ENCODE assay signal across 10 cellular contexts in genomic region chr3:134357261-134357913, GRCh38. TPM values are rescaled to one million over a fixed set of nuclear protein-coding genes. Genes with fewer than 3 reads are reported as not detected.
DNase-seq lines count a peak whose midpoint lies in the region; ATAC-seq and TF ChIP-seq lines count a peak whose summit lies in the region.
"Had no signal": no experiment of that assay in that cellular context is flagged by ENCODE, and none has a peak within 500 bp of the region (broad histone marks: within the 10 kb centered on the region; RNA-seq: fewer than 3 reads in every experiment).

No MANE protein-coding gene starts in this region.

- POLR2A ChIA-PET in Caco-2 (lab: Charles Lee): interaction anchor here (0.6 to 1.5 kb wide), 5 partner anchors 8 to 116 kb away, joined by 3 to 5 read pairs (median 4); partner anchors contain the start of gene AMOTL2

- H3K27ac ChIP-seq in adipose tissue (ENCODE audit: low read depth, low read length) (peak overlapping the region; percentile 60), right atrium auricular region (peak overlapping the region; percentile 35 to 100), psoas muscle (peak overlapping the region; percentile 71)

- no peak for TF ChIP-seq CTCF in Caco-2 (IDR thresholded peaks at IDR 0.05; ENCODE audit: insufficient read depth in 1 of 2, low read depth in 1 of 2, low read length in 1 of 2, severe bottlenecking in 1 of 2, unreplicated experiment in 1 of 2)
- TF ChIP-seq CTCF in right atrium auricular region (IDR thresholded peaks at IDR 0.05): no peak
- TF ChIP-seq CTCF in psoas muscle (IDR thresholded peaks at IDR 0.05): no peak

- H3K27me3 ChIP-seq in Caco-2 (replicated peaks; ENCODE audit: control insufficient read depth, insufficient read depth, low read length) (no peaks in the 10 kb centered on the region), right atrium auricular region (no peaks in the 10 kb centered on the region), psoas muscle (ENCODE audit: insufficient read depth in 3 of 3, low read length in 2 of 3) (no peaks in the 10 kb centered on the region)

- ATAC-seq in psoas muscle (peak; percentile 27 to 44 (median 36)), HG03342 (IDR thresholded peaks at IDR 0.05; ENCODE audit: unreplicated experiment) (no peak), left lobe of liver (no peak)

- H3K36me3 Mint-ChIP-seq in Caco-2 (ENCODE audit: insufficient read depth, unreplicated experiment): peaks cover 100% of the 10 kb centered on the region
- H3K36me3 Mint-ChIP-seq: activated CD4-positive, alpha-beta memory T cell treated with anti-CD3 and anti-CD28 coated beads for 36 hours had no signal

- no peaks in the 10 kb centered on the region for H3K9me3 Mint-ChIP-seq in Caco-2 (ENCODE audit: unreplicated experiment)
- H3K9me3 Mint-ChIP-seq: activated CD4-positive, alpha-beta memory T cell treated with anti-CD3 and anti-CD28 coated beads for 36 hours had no signal

- H3K4me1 ChIP-seq in Caco-2 (peaks cover 98% of the 10 kb centered on the region), right atrium auricular region (peaks cover 3 to 98% of the 10 kb centered on the region in 2 donors), psoas muscle (peaks cover 94% of the 10 kb centered on the region)

- peaks cover 61% of the 10 kb centered on the region for H3K4me1 Mint-ChIP-seq in Caco-2 (ENCODE audit: low read depth, unreplicated experiment)

- H3K27ac Mint-ChIP-seq in Caco-2 (ENCODE audit: unreplicated experiment): peak overlapping the region; percentile 65
- H3K27ac Mint-ChIP-seq: activated CD4-positive, alpha-beta memory T cell treated with anti-CD3 and anti-CD28 coated beads for 36 hours had no signal

- no peaks in the 10 kb centered on the region for H3K9me3 ChIP-seq in Caco-2
- H3K9me3 ChIP-seq in right atrium auricular region: no peaks in the 10 kb centered on the region
- no peaks in the 10 kb centered on the region for H3K9me3 ChIP-seq in psoas muscle

- H3K4me3 ChIP-seq in Caco-2 (ENCODE audit: low read depth, low read length) (no peak overlapping the region), right atrium auricular region (no peak overlapping the region), psoas muscle (no peak overlapping the region)

- BruUV-seq in Caco-2 (replicated peaks; lab: Mats Ljungman, UMichigan): TSS peak; percentile 19

- CTCF ChIA-PET in Caco-2 (lab: Charles Lee): interaction anchor here (0.6 to 1.9 kb wide), 6 partner anchors 13 to 49 kb away, joined by 3 to 7 read pairs (median 3); partner anchors contain the start of gene AMOTL2

- H3K4me3 Mint-ChIP-seq in Caco-2 (ENCODE audit: unreplicated experiment): peak overlapping the region; percentile 60
- H3K4me3 Mint-ChIP-seq: activated CD4-positive, alpha-beta memory T cell treated with anti-CD3 and anti-CD28 coated beads for 36 hours had no signal

- 52 to 70% (median 62%) methylated on average over 9 to 10 of the region's 10 CpGs for WGBS in adipose tissue, 3 donors
- WGBS in psoas muscle, 3 donors: 46 to 69% (median 51%) methylated on average over 10 of the region's 10 CpGs

- peaks cover 24% of the 10 kb centered on the region for H3K36me3 ChIP-seq in Caco-2 (ENCODE audit: control insufficient read depth, insufficient read depth, low read length)
- peaks cover 78% of the 10 kb centered on the region for H3K36me3 ChIP-seq in right atrium auricular region
- H3K36me3 ChIP-seq in psoas muscle (ENCODE audit: insufficient read depth in 1 of 2, low read depth in 1 of 2): peaks cover 4 to 79% of the 10 kb centered on the region in 2 donors

- no peaks in the 10 kb centered on the region for H3K27me3 Mint-ChIP-seq in Caco-2 (ENCODE audit: insufficient read depth, unreplicated experiment)
- H3K27me3 Mint-ChIP-seq: activated CD4-positive, alpha-beta memory T cell treated with anti-CD3 and anti-CD28 coated beads for 36 hours had no signal

- intact Hi-C loops in Caco-2 (cut with micrococcal nuclease; ENCODE audit: unreplicated experiment): no loop called here
- intact Hi-C loops in psoas muscle (cut with DNase I): no loop called here

- peak in 1 of 2 experiments; percentile 26 for DNase-seq in Caco-2
- DNase-seq in right atrium auricular region (ENCODE audit: low spot score): no peak
- peak in 1 of 2 donors; percentile 35 for DNase-seq in psoas muscle
- no peak for DNase-seq in stimulated activated CD8-positive, alpha-beta memory T cell treated with anti-CD3 and anti-CD28 coated beads, Interleukin-4, amount 100 ng/mL, for 48 hours
- no peak for DNase-seq in left lobe of liver (ENCODE audit: low spot score)
- DNase-seq in UCSD-AML1 (lab: John Stamatoyannopoulos, UW; ENCODE audit: unreplicated experiment): no peak
- DNase-seq: activated CD4-positive, alpha-beta memory T cell treated with anti-CD3 and anti-CD28 coated beads for 36 hours; occipital lobe had no signal

RNA-seq across cellular contexts. Expression of gene AMOTL2, which starts 16.9 kb away (rescaled TPM):
- 220 and 271 TPM in 2 replicates for total RNA-seq in Caco-2 (2022)
- polyA plus RNA-seq in adipose tissue: 100 to 1,000 TPM in 1 of 3 donors, 10 to 100 TPM in 2; 13.8 to 174 (median 45.0) TPM
- 100 to 1,000 TPM in 1 of 2 donors, 10 to 100 TPM in 1; 62.3 to 119 TPM for total RNA-seq in right atrium auricular region
- 10 to 100 TPM; 16.5 to 36.6 (median 29.6) TPM for total RNA-seq in psoas muscle
- 1 to 10 TPM; 4.0 to 6.1 (median 5.1) TPM for polyA plus RNA-seq in psoas muscle
- 26.8 TPM for total RNA-seq in left lobe of liver

Comparison
In these comparisons a context has a peak if more than half of its experiments do, and no peak if none do; other contexts are left out.
1. ATAC-seq: peak in psoas muscle (4 of 4); none in HG03342 (single experiment) and left lobe of liver (single experiment).
2. Peak in every context shown above with its lines, with median percentiles within 50 percentile points of each other: H3K27ac ChIP-seq.